ENCODE assay signal across 8 cellular contexts in genomic region chr7:8436965-8437364, GRCh38. TPM values are rescaled to one million over a fixed set of nuclear protein-coding genes. Genes with fewer than 3 reads are reported as not detected.
DNase-seq lines count a peak whose midpoint lies in the region; ATAC-seq and TF ChIP-seq lines count a peak whose summit lies in the region.

No MANE protein-coding gene starts in this region.

- no peaks in the 10 kb centered on the region for H4K20me1 ChIP-seq in SU-DHL-6 (ENCODE audit: low read depth, low read length)

- H3K27me3 ChIP-seq in SU-DHL-6 (ENCODE audit: low read length), result no peaks in the 10 kb centered on the region

- H3F3A ChIP-seq in SU-DHL-6 (ENCODE audit: insufficient read depth), result no peaks in the 10 kb centered on the region

- H3K9me2 ChIP-seq in SU-DHL-6 (replicated peaks; ENCODE audit: insufficient read depth, low read length), result no peaks in the 10 kb centered on the region

- H3K27ac ChIP-seq in SU-DHL-6 (ENCODE audit: low read depth, low read length), result no peak overlapping the region

- no peaks in the 10 kb centered on the region for H3K79me2 ChIP-seq in SU-DHL-6 (ENCODE audit: insufficient read depth, low read length)

- ATAC-seq in GM19463 (IDR thresholded peaks at IDR 0.05; ENCODE audit: unreplicated experiment) (peak; percentile 88), HG03469 (IDR thresholded peaks at IDR 0.05; ENCODE audit: unreplicated experiment) (peak; percentile 83)

- no peaks in the 10 kb centered on the region for H3K36me3 ChIP-seq in SU-DHL-6 (ENCODE audit: low read length)

- H3K9ac ChIP-seq in SU-DHL-6 (ENCODE audit: low read length), result no peak overlapping the region

- DNase-seq in DMS 273 (lab: John Stamatoyannopoulos, UW; ENCODE audit: unreplicated experiment) (peak; percentile 79), DMS 273 treated with DMSO at 0.1 percent for 48 hours (lab: John Stamatoyannopoulos, UW) (no peak), epithelial cell of proximal tubule (ENCODE audit: low read depth) (no peak), retinal pigment epithelial cell (ENCODE audit: low read depth) (no peak), hippocampal formation (lab: John Stamatoyannopoulos, UW) (no peak)

- peak; percentile 99 for TF ChIP-seq CTCF in SU-DHL-6 (IDR thresholded peaks at IDR 0.05; ENCODE audit: insufficient read depth, low read length, poor library complexity, severe bottlenecking)
- TF ChIP-seq CTCF in epithelial cell of proximal tubule (conservative IDR thresholded peaks at IDR 0.05; ENCODE audit: low read depth, low read length), result peak; percentile 86
- TF ChIP-seq CTCF in retinal pigment epithelial cell (conservative IDR thresholded peaks at IDR 0.05; ENCODE audit: low read depth, low read length), result peak; percentile 90

- no peak overlapping the region for H2AFZ ChIP-seq in SU-DHL-6 (ENCODE audit: low read depth, low read length, severe bottlenecking)

- H3K4me2 ChIP-seq in SU-DHL-6 (ENCODE audit: low read depth, low read length, poor library complexity, severe bottlenecking), result no peak overlapping the region

- H3K4me3 ChIP-seq in SU-DHL-6 (ENCODE audit: insufficient read depth, low read length, poor library complexity, severe bottlenecking) (no peak overlapping the region), epithelial cell of proximal tubule (ENCODE audit: low read depth, low read length) (no peak overlapping the region), retinal pigment epithelial cell (ENCODE audit: low read length) (no peak overlapping the region)

- H3K9me3 ChIP-seq in SU-DHL-6 (ENCODE audit: insufficient read depth, low read length), result no peaks in the 10 kb centered on the region

RNA-seq across cellular contexts. Expression of gene NXPH1, which starts 3.6 kb away (rescaled TPM):
- not detected in 2 replicates for total RNA-seq in epithelial cell of proximal tubule
